In genomic region chr1:226526801-226527595, GRCh38 we compare ENCODE assay signal across 10 cellular contexts. TPM values are rescaled to one million over a fixed set of nuclear protein-coding genes. Genes with fewer than 3 reads are reported as not detected.
A peak's percentile ranks its signal among the peaks of the same experiment; 100 is the strongest.
DNase-seq lines count a peak whose midpoint lies in the region; ATAC-seq and TF ChIP-seq lines count a peak whose summit lies in the region.
"Had no signal": no experiment of that assay in that cellular context is flagged by ENCODE, and none has a peak within 500 bp of the region (broad histone marks: within the 10 kb centered on the region; RNA-seq: fewer than 3 reads in every experiment).

No MANE protein-coding gene starts in this region.

- H3K36me3 ChIP-seq in breast epithelium = no peaks in the 10 kb centered on the region
- H3K36me3 ChIP-seq: esophagus squamous epithelium had no signal

- POLR2A ChIA-PET in MCF 10A (lab: Yijun Ruan, JAX) = interaction anchor here (0.5 to 1.4 kb wide), 3 partner anchors 14 to 1166 kb away, joined by 3 to 5 read pairs (median 4); no protein-coding TSS in a partner anchor

- CTCF ChIA-PET in MCF 10A (lab: Yijun Ruan, JAX) = interaction anchor here (0.6 to 2.8 kb wide), 7 partner anchors 12 to 440 kb away, joined by 3 to 20 read pairs (median 4); partner anchors contain the start of gene STUM

- TF ChIP-seq CTCF in MCF 10A (IDR thresholded peaks at IDR 0.05; ENCODE audit: unreplicated experiment) (no peak), breast epithelium (IDR thresholded peaks at IDR 0.05) (no peak), WI38 (IDR thresholded peaks at IDR 0.05; ENCODE audit: low read depth, low read length) (no peak), CD14-positive monocyte (IDR thresholded peaks at IDR 0.05) (no peak)

- no peaks in the 10 kb centered on the region for H3K9me3 ChIP-seq in breast epithelium

- no peaks in the 10 kb centered on the region for H3K36me3 Mint-ChIP-seq in MCF 10A (ENCODE audit: insufficient read depth, unreplicated experiment)
- H3K36me3 Mint-ChIP-seq in CD14-positive monocyte = no peaks in the 10 kb centered on the region

- no TSS peak for BruUV-seq in MCF 10A (replicated peaks; lab: Mats Ljungman, UMichigan)

- ATAC-seq in GM18861 (IDR thresholded peaks at IDR 0.05; ENCODE audit: unreplicated experiment) (no peak), HG03442 (IDR thresholded peaks at IDR 0.05; ENCODE audit: unreplicated experiment) (no peak)

- no peaks in the 10 kb centered on the region for H3K27me3 ChIP-seq in breast epithelium

- peak overlapping the region in 1 of 2 donors; percentile 25 for H3K27ac ChIP-seq in breast epithelium

- TF ChIP-seq POLR2A in breast epithelium (IDR thresholded peaks at IDR 0.05) = no peak

- H3K27ac Mint-ChIP-seq in MCF 10A (ENCODE audit: low read depth, unreplicated experiment) (no peak overlapping the region), CD14-positive monocyte (no peak overlapping the region)

- H3K4me1 ChIP-seq in breast epithelium = no peaks in the 10 kb centered on the region

- H3K4me3 ChIP-seq in breast epithelium (no peak overlapping the region), WI38 (ENCODE audit: low read depth, low read length) (peak overlapping the region; percentile 34; the same call in 1 of the 2 replicates)

- no peaks in the 10 kb centered on the region for H3K4me1 Mint-ChIP-seq in MCF 10A (ENCODE audit: insufficient read depth, unreplicated experiment)
- H3K4me1 Mint-ChIP-seq in CD14-positive monocyte = no peaks in the 10 kb centered on the region

- H3K27me3 Mint-ChIP-seq in MCF 10A (ENCODE audit: insufficient read depth, unreplicated experiment) (peaks cover 24% of the 10 kb centered on the region), CD14-positive monocyte (ENCODE audit: low read depth in 3 of 3) (peaks cover 5 to 9% (median 5%) of the 10 kb centered on the region in 3 donors)

- H3K9me3 Mint-ChIP-seq in MCF 10A (ENCODE audit: unreplicated experiment) = no peaks in the 10 kb centered on the region
- H3K9me3 Mint-ChIP-seq in CD14-positive monocyte = peaks cover 2 to 15% (median 6%) of the 10 kb centered on the region in 7 donors

- DNase-seq in MCF 10A (ENCODE audit: unreplicated experiment) (peak; percentile 67), breast epithelium (ENCODE audit: low spot score in 2 of 2) (no peak), iPS-NIHi11 (ENCODE audit: low spot score) (peak; percentile 83), CD14-positive monocyte (ENCODE audit: low spot score) (no peak), GDM1 (lab: John Stamatoyannopoulos, UW) (no peak)
- DNase-seq: esophagus squamous epithelium, occipital lobe had no signal

- H3K4me3 Mint-ChIP-seq in MCF 10A (ENCODE audit: unreplicated experiment) = no peak overlapping the region
- peak overlapping the region in 1 of 2 donors; percentile 10 for H3K4me3 Mint-ChIP-seq in CD14-positive monocyte

- intact Hi-C loops in MCF 10A (cut with micrococcal nuclease) = no loop called here
- intact Hi-C loops in breast epithelium (cut with DNase I; ENCODE audit: low total_unique reads) = no loop called here
- intact Hi-C loops in CD14-positive monocyte (cut with micrococcal nuclease) = no loop called here

RNA-seq across cellular contexts. Expression of gene STUM, which starts 21.6 kb away (rescaled TPM):
- total RNA-seq in MCF 10A (2022) (0.37 and 0.56 TPM in 2 replicates), breast epithelium (1 to 10 TPM; 1.1 to 7.2 (median 2.2) TPM)
- polyA plus RNA-seq in CD14-positive monocyte = not detected

Comparison
In these comparisons a context has a peak if more than half of its experiments do, and no peak if none do; other contexts are left out.
1. DNase-seq: peak in MCF 10A (single experiment) and iPS-NIHi11 (single experiment); none in breast epithelium (0 of 2), CD14-positive monocyte (single experiment) and GDM1 (single experiment).